In the genomic region with DNA sequence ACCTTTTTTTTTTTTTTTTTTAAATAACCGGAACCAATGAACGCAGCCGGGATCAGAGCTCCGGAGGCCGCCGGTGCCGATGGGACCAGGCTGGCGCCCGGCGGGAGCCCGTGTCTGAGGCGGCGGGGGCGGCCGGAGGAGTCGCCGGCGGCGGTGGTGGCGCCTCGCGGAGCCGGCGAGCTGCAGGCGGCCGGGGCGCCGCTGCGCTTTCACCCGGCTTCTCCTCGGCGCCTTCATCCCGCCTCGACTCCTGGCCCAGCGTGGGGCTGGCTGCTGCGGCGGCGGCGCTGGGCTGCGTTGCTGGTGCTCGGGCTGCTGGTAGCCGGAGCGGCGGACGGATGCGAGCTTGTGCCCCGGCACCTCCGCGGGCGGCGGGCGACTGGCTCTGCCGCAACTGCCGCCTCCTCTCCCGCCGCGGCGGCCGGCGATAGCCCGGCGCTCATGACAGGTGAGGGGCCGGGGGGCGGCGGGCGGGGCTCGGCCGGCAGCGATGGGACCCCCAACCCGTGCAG, we compare ENCODE assay signal across 8 cellular contexts. TPM values are rescaled to one million over a fixed set of nuclear protein-coding genes. Genes with fewer than 3 reads are reported as not detected.
DNase-seq lines count a peak whose midpoint lies in the region; ATAC-seq and TF ChIP-seq lines count a peak whose summit lies in the region.

No MANE protein-coding gene starts in this region.

- TF ChIP-seq CTCF in foreskin fibroblast (IDR thresholded peaks at IDR 0.05; ENCODE audit: low read depth, low read length) (no peak), omental fat pad (IDR thresholded peaks at IDR 0.05) (no peak)

- H3K4me3 ChIP-seq in foreskin fibroblast (ENCODE audit: low read depth in 1 of 2, low read length in 2 of 2) = peak overlapping the region; percentile 63 to 85

- DNase-seq in AG08395 (ENCODE audit: low spot score) = peak; percentile 18
- peak; percentile 45 for DNase-seq in activated gamma-delta T cell treated with Interleukin-2 at 50 U/mL for 16 hours
- peak; percentile 50 to 80 for DNase-seq in foreskin fibroblast
- DNase-seq in omental fat pad (ENCODE audit: low spot score) = no peak
- no peak for DNase-seq in NCI-H187 treated with DMSO at 0.1 percent for 48 hours (lab: John Stamatoyannopoulos, UW)

- ATAC-seq in GM18870 (IDR thresholded peaks at IDR 0.05; ENCODE audit: unreplicated experiment) = peak; percentile 11
- ATAC-seq in HG03103 (IDR thresholded peaks at IDR 0.05; ENCODE audit: low read depth, unreplicated experiment) = peak; percentile 15
- ATAC-seq in omental fat pad (ENCODE audit: low FRiP score) = peak; percentile 1

TF ChIP-seq in PFSK-1, 5 proteins besides CTCF, POLR2A, EP300 and RAD21:
- no peak for TF ChIP-seq POLR2AphosphoS5 (IDR thresholded peaks at IDR 0.05; ENCODE audit: low read depth, low read length)
- peak; percentile 73; the same call in 1 of the 2 replicates for TF ChIP-seq SIN3A (IDR thresholded peaks at IDR 0.05; ENCODE audit: borderline replicate concordance, insufficient read depth, low read length)
- no peak for TF ChIP-seq FOXP2 (optimal IDR thresholded peaks at IDR 0.05; ENCODE audit: borderline replicate concordance, extremely low read depth, extremely low read length, insufficient read depth)
- TF ChIP-seq, protein P1, sequence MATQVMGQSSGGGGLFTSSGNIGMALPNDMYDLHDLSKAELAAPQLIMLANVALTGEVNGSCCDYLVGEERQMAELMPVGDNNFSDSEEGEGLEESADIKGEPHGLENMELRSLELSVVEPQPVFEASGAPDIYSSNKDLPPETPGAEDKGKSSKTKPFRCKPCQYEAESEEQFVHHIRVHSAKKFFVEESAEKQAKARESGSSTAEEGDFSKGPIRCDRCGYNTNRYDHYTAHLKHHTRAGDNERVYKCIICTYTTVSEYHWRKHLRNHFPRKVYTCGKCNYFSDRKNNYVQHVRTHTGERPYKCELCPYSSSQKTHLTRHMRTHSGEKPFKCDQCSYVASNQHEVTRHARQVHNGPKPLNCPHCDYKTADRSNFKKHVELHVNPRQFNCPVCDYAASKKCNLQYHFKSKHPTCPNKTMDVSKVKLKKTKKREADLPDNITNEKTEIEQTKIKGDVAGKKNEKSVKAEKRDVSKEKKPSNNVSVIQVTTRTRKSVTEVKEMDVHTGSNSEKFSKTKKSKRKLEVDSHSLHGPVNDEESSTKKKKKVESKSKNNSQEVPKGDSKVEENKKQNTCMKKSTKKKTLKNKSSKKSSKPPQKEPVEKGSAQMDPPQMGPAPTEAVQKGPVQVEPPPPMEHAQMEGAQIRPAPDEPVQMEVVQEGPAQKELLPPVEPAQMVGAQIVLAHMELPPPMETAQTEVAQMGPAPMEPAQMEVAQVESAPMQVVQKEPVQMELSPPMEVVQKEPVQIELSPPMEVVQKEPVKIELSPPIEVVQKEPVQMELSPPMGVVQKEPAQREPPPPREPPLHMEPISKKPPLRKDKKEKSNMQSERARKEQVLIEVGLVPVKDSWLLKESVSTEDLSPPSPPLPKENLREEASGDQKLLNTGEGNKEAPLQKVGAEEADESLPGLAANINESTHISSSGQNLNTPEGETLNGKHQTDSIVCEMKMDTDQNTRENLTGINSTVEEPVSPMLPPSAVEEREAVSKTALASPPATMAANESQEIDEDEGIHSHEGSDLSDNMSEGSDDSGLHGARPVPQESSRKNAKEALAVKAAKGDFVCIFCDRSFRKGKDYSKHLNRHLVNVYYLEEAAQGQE (IDR thresholded peaks at IDR 0.05; ENCODE audit: insufficient read depth in 1 of 2, low read depth in 2 of 2, low read length in 2 of 2) = 0 out of 4 replicates have a peak, but pooled peaks of 1 of the 2 experiments have one; percentile 4
- no peak for TF ChIP-seq TAF1 (IDR thresholded peaks at IDR 0.05; ENCODE audit: borderline replicate concordance, insufficient read depth, low read length)

RNA-seq across cellular contexts. Expression of a gene that starts 0.3 kb away (rescaled TPM):
- 13.4 TPM for polyA plus RNA-seq in PFSK-1 (2012; ENCODE audit: insufficient read length, low read depth)
- 10 to 100 TPM; 16.9 to 29.5 (median 22.4) TPM for total RNA-seq in omental fat pad

Comparison
In these comparisons a context has a peak if more than half of its experiments do, and no peak if none do; other contexts are left out.
1. DNase-seq: peak in AG08395 (single experiment), activated gamma-delta T cell treated with Interleukin-2 at 50 U/mL for 16 hours (single experiment) and foreskin fibroblast (2 of 2); none in omental fat pad (single experiment) and NCI-H187 treated with DMSO at 0.1 percent for 48 hours (single experiment).
2. Peak in every context shown above with its lines, with median percentiles within 50 percentile points of each other: ATAC-seq.